In genomic region chr12:23950775-23951391, GRCh38 we compare ENCODE assay signal across 9 cellular contexts. TPM values are rescaled to one million over a fixed set of nuclear protein-coding genes. Genes with fewer than 3 reads are reported as not detected.
DNase-seq lines count a peak whose midpoint lies in the region; ATAC-seq and TF ChIP-seq lines count a peak whose summit lies in the region.
"Had no signal": no experiment of that assay in that cellular context is flagged by ENCODE, and none has a peak within 500 bp of the region (broad histone marks: within the 10 kb centered on the region; RNA-seq: fewer than 3 reads in every experiment).

No MANE protein-coding gene starts in this region.

- H3K36me3 Mint-ChIP-seq in natural killer cell treated with Interleukin-12 subunit alpha and Interleukin-12 subunit beta and Interleukin-15 and Interleukin-18, amount 100 ng/mL, for 72 hours, result no peaks in the 10 kb centered on the region

- H3K27me3 Mint-ChIP-seq in natural killer cell treated with Interleukin-12 subunit alpha and Interleukin-12 subunit beta and Interleukin-15 and Interleukin-18, amount 100 ng/mL, for 72 hours, result no peaks in the 10 kb centered on the region

- WGBS in adrenal gland, 4 donors, result 19 to 27% (median 23%) methylated on average over 10 of the region's 10 CpGs

- DNase-seq in DMS153 (lab: John Stamatoyannopoulos, UW) (peak; percentile 33), DMS153 treated with DMSO at 0.1 percent for 48 hours (lab: John Stamatoyannopoulos, UW; ENCODE audit: unreplicated experiment) (no peak), dermis blood vessel endothelial cell (peak; percentile 2), left lung (peak in 1 of 2 donors; percentile 50), thoracic aorta (ENCODE audit: low spot score) (no peak), adrenal gland (no peak), cortex of kidney (lab: John Stamatoyannopoulos, UW) (no peak)
- no peak for DNase-seq in natural killer cell treated with Interleukin-12 subunit alpha and Interleukin-12 subunit beta and Interleukin-15 and Interleukin-18, amount 100 ng/mL, for 72 hours (ENCODE audit: low spot score)
- DNase-seq: 8988T had no signal

- H3K4me1 Mint-ChIP-seq in natural killer cell treated with Interleukin-12 subunit alpha and Interleukin-12 subunit beta and Interleukin-15 and Interleukin-18, amount 100 ng/mL, for 72 hours (ENCODE audit: low read depth in 2 of 2), result no peaks in the 10 kb centered on the region

- H3K4me3 ChIP-seq in left lung, result peak overlapping the region; percentile 25 to 35
- peak overlapping the region; percentile 74 for H3K4me3 ChIP-seq in thoracic aorta
- H3K4me3 ChIP-seq in adrenal gland, result peak overlapping the region in 1 of 4 donors; percentile 48

- no peak overlapping the region for H3K27ac Mint-ChIP-seq in natural killer cell treated with Interleukin-12 subunit alpha and Interleukin-12 subunit beta and Interleukin-15 and Interleukin-18, amount 100 ng/mL, for 72 hours

- H3K36me3 ChIP-seq in left lung (no peaks in the 10 kb centered on the region), thoracic aorta (no peaks in the 10 kb centered on the region), adrenal gland (replicated peaks in 1 of 2) (no peaks in the 10 kb centered on the region)

- no peak for TF ChIP-seq POLR2A in adrenal gland (IDR thresholded peaks at IDR 0.05)

- ATAC-seq in left lung (peak; percentile 65), thoracic aorta (ENCODE audit: insufficient number of reproducible peaks, low FRiP score, low read depth) (peak; percentile 29)
- ATAC-seq in natural killer cell treated with Interleukin-12 subunit alpha and Interleukin-12 subunit beta and Interleukin-15 and Interleukin-18, amount 100 ng/mL, for 72 hours, result no peak

- H3K4me1 ChIP-seq in left lung, result no peaks in the 10 kb centered on the region
- H3K4me1 ChIP-seq in thoracic aorta (ENCODE audit: control insufficient read depth in 1 of 2, low read depth in 2 of 2), result peaks cover 4 to 29% of the 10 kb centered on the region in 2 donors
- H3K4me1 ChIP-seq in adrenal gland (replicated peaks in 1 of 2), result no peaks in the 10 kb centered on the region

- H3K9me3 ChIP-seq in left lung (no peaks in the 10 kb centered on the region), thoracic aorta (no peaks in the 10 kb centered on the region), adrenal gland (replicated peaks in 1 of 3) (no peaks in the 10 kb centered on the region)

- H3K9me3 Mint-ChIP-seq in natural killer cell treated with Interleukin-12 subunit alpha and Interleukin-12 subunit beta and Interleukin-15 and Interleukin-18, amount 100 ng/mL, for 72 hours, result no peaks in the 10 kb centered on the region

- H3K27me3 ChIP-seq in left lung, result peaks cover 0 to 31% of the 10 kb centered on the region in 2 donors
- no peaks in the 10 kb centered on the region for H3K27me3 ChIP-seq in thoracic aorta (replicated peaks; ENCODE audit: insufficient read depth)
- H3K27me3 ChIP-seq in adrenal gland, result peaks cover 12% of the 10 kb centered on the region

- H3K4me3 Mint-ChIP-seq in natural killer cell treated with Interleukin-12 subunit alpha and Interleukin-12 subunit beta and Interleukin-15 and Interleukin-18, amount 100 ng/mL, for 72 hours, result no peak overlapping the region

- TF ChIP-seq CTCF in left lung (IDR thresholded peaks at IDR 0.05) (no peak), thoracic aorta (IDR thresholded peaks at IDR 0.05) (no peak), adrenal gland (IDR thresholded peaks at IDR 0.05) (no peak)

- intact Hi-C loops in left lung (cut with DNase I) (no loop called here), adrenal gland (cut with DNase I) (no loop called here)

- no peak overlapping the region for H3K27ac ChIP-seq in left lung
- H3K27ac ChIP-seq in thoracic aorta, result peak overlapping the region in 1 of 2 donors; percentile 34
- no peak overlapping the region for H3K27ac ChIP-seq in adrenal gland

RNA-seq across cellular contexts. Expression of gene SOX5, which starts 1.4 kb away (rescaled TPM):
- 0.33 and 0.51 TPM in 2 replicates for total RNA-seq in dermis blood vessel endothelial cell
- total RNA-seq in left lung, result 10 to 100 TPM; 10.0 to 12.2 TPM
- 10 to 100 TPM; 36.8 to 37.0 TPM for total RNA-seq in thoracic aorta
- total RNA-seq in adrenal gland, result 1 to 10 TPM; 1.4 to 8.0 (median 2.4) TPM
- 1 to 10 TPM in 2 of 3 donors, under 1 TPM in 1; 0.47 to 1.1 (median 1.1) TPM for polyA plus RNA-seq in adrenal gland
- total RNA-seq in natural killer cell treated with Interleukin-12 subunit alpha and Interleukin-12 subunit beta and Interleukin-15 and Interleukin-18, amount 100 ng/mL, for 72 hours, result 10 to 100 TPM in 1 of 2 donors, 1 to 10 TPM in 1; 3.0 to 13.3 TPM

Comparison
In these comparisons a context has a peak if more than half of its experiments do, and no peak if none do; other contexts are left out.
1. DNase-seq: peak in DMS153 (single experiment) and dermis blood vessel endothelial cell (single experiment); none in DMS153 treated with DMSO at 0.1 percent for 48 hours (single experiment), thoracic aorta (single experiment), adrenal gland (0 of 7), natural killer cell treated with Interleukin-12 subunit alpha and Interleukin-12 subunit beta and Interleukin-15 and Interleukin-18, amount 100 ng/mL, for 72 hours (single experiment) and cortex of kidney (single experiment).
2. ATAC-seq: peak in left lung (single experiment) and thoracic aorta (single experiment); none in natural killer cell treated with Interleukin-12 subunit alpha and Interleukin-12 subunit beta and Interleukin-15 and Interleukin-18, amount 100 ng/mL, for 72 hours (0 of 2).